In the genomic region with DNA sequence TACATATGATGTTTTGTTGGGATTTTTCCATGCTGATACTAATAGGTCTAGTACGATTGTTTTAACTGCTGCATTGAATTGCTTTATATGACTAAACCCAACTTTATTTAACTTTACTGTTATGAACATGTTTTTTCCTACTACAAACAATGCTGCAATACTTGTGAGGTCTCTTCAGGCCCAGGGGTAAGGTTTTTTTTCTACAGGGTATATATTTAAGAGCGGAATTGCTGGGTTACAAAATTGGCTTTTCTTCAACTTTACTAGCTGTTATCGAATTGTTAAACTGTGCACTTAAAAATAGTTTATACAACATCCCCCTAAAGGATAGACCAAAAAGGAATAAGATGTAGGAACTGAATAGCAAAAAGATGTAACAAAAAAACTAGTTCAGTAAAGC, we compare ENCODE assay signal across 3 cellular contexts.
"Had no signal": no experiment of that assay in that cellular context is flagged by ENCODE, and none has a peak within 500 bp of the region (broad histone marks: within the 10 kb centered on the region; RNA-seq: fewer than 3 reads in every experiment).

No MANE protein-coding gene starts in this region.

- H3K4me3 ChIP-seq: GM12878 had no signal

- DNase-seq: GDM1, GF-D8 had no signal

- ATAC-seq: GM12878 had no signal
